In genomic region chr3:187319699-187320302, GRCh38 we compare ENCODE assay signal across 8 cellular contexts. TPM values are rescaled to one million over a fixed set of nuclear protein-coding genes. Genes with fewer than 3 reads are reported as not detected.
DNase-seq lines count a peak whose midpoint lies in the region; ATAC-seq and TF ChIP-seq lines count a peak whose summit lies in the region.

No MANE protein-coding gene starts in this region.

- CTCF ChIA-PET in RWPE1 (lab: Yijun Ruan, JAX), result interaction anchor here (0.5 to 6.3 kb wide), 21 partner anchors 8 to 395 kb away, joined by 3 to 177 read pairs (median 3); no protein-coding TSS in a partner anchor

- DNase-seq in DMS79 (lab: John Stamatoyannopoulos, UW), result peak; percentile 18
- peak; percentile 85 for DNase-seq in HT-29 (ENCODE audit: low spot score)
- peak; percentile 17 for DNase-seq in RWPE1 (ENCODE audit: low spot score)
- DNase-seq in activated naive CD4-positive, alpha-beta T cell treated with anti-CD3 and anti-CD28 coated beads, Interleukin-2, amount 50 U/mL, for 16 hours, result peak; percentile 55
- DNase-seq in Right ventricle myocardium superior, result peak; percentile 64
- DNase-seq in prostate gland (ENCODE audit: low spot score), result peak; percentile 57
- no peak for DNase-seq in NCI-H2171 (lab: John Stamatoyannopoulos, UW)

- H3K27ac ChIP-seq in RWPE1, result no peak overlapping the region
- no peak overlapping the region for H3K27ac ChIP-seq in prostate gland

- intact Hi-C loops in Right ventricle myocardium superior (cut with DNase I), result loop anchor here (2.0 to 10.0 kb wide), 2 partner anchors 359 to 395 kb away; no protein-coding TSS in a partner anchor
- intact Hi-C loops in prostate gland (cut with DNase I), result loop anchor here (1.0 to 2.0 kb wide), 2 partner anchors 97 to 360 kb away; no protein-coding TSS in a partner anchor

- no peak for TF ChIP-seq POLR2A in prostate gland (IDR thresholded peaks at IDR 0.05)

- no peaks in the 10 kb centered on the region for H3K9me3 ChIP-seq in prostate gland

- no peaks in the 10 kb centered on the region for H3K36me3 ChIP-seq in prostate gland

- H3K27me3 ChIP-seq in prostate gland (replicated peaks; ENCODE audit: insufficient read depth), result peaks cover 5% of the 10 kb centered on the region

- no peak overlapping the region for H3K4me3 ChIP-seq in prostate gland

- peak; percentile 76 for ATAC-seq in GM19467 (IDR thresholded peaks at IDR 0.05; ENCODE audit: unreplicated experiment)
- peak; percentile 96 for ATAC-seq in Right ventricle myocardium superior (ENCODE audit: poor library complexity)

- POLR2A ChIA-PET in RWPE1 (lab: Yijun Ruan, JAX; ENCODE audit: low non-redundant PET), result no interaction called here

- TF ChIP-seq CTCF in RWPE1 (conservative IDR thresholded peaks at IDR 0.05; ENCODE audit: low read depth) (no peak; the same call in 1 of the 2 replicates), prostate gland (IDR thresholded peaks at IDR 0.05) (peak; percentile 77 to 95 (median 82))

- no peaks in the 10 kb centered on the region for H3K4me1 ChIP-seq in prostate gland (replicated peaks)

- WGBS in prostate gland, result 34% methylated on average over 7 of the region's 7 CpGs

RNA-seq across cellular contexts. Expression of gene MASP1, which starts 28.3 kb away (rescaled TPM):
- not detected in 2 replicates for total RNA-seq in HT-29 (2014; rRNA removed; shearing (Covaris generic))
- total RNA-seq in Right ventricle myocardium superior (144 TPM), prostate gland (10 to 100 TPM; 22.1 to 27.3 TPM)

RNA-seq across cellular contexts. Expression of gene RTP4, which starts 48.4 kb away (rescaled TPM):
- total RNA-seq in HT-29 (2014; rRNA removed; shearing (Covaris generic)), result 0.05 and 0.23 TPM in 2 replicates
- total RNA-seq in Right ventricle myocardium superior, result 0.70 TPM
- total RNA-seq in prostate gland, result 1 to 10 TPM; 2.7 to 5.1 TPM

Comparison
In these comparisons a context has a peak if more than half of its experiments do, and no peak if none do; other contexts are left out.
1. RNA of gene MASP1, which starts 28.3 kb away (total RNA-seq): 144 TPM in Right ventricle myocardium superior (single experiment) and 22.1 to 27.3 TPM in prostate gland; not detected in HT-29; every median in the first group is over 10 times any median in the second.